19 cellular contexts compared by ENCODE assay signal in genomic region chr5:176899946-176900782, GRCh38. TPM values are rescaled to one million over a fixed set of nuclear protein-coding genes. Genes with fewer than 3 reads are reported as not detected.
A peak's percentile ranks its signal among the peaks of the same experiment; 100 is the strongest.
DNase-seq lines count a peak whose midpoint lies in the region; ATAC-seq, FAIRE-seq and TF ChIP-seq lines count a peak whose summit lies in the region.
"Had no signal": no experiment of that assay in that cellular context is flagged by ENCODE, and none has a peak within 500 bp of the region (broad histone marks: within the 10 kb centered on the region; RNA-seq: fewer than 3 reads in every experiment).

No MANE protein-coding gene starts in this region.

- peaks cover 51% of the 10 kb centered on the region for H3K4me1 Mint-ChIP-seq in stimulated activated naive CD8-positive, alpha-beta T cell treated with anti-CD3 and anti-CD28 coated beads, Interleukin-15, Interleukin-2, amounts not matched to agents 100 ng/mL and 50 ng/mL, for 24 hours (ENCODE audit: low read depth)
- H3K4me1 Mint-ChIP-seq in stimulated activated naive CD8-positive, alpha-beta T cell treated with anti-CD3 and anti-CD28 coated beads, Interleukin-15, amount 100 ng/mL, for 72 hours = peaks cover 64% of the 10 kb centered on the region

- CTCF ChIA-PET in K562 (lab: Yijun Ruan, JAX; ENCODE audit: low intra/inter-chr PET ratio) = no interaction called here

- BruUV-seq in K562 (replicated peaks; lab: Mats Ljungman, UMichigan) = no TSS peak

- no peak for DNase-seq in stimulated activated naive CD8-positive, alpha-beta T cell treated with anti-CD3 and anti-CD28 coated beads, Interleukin-15, amount 100 ng/mL, for 72 hours
- DNase-seq in K562 (ENCODE audit: extremely low read depth in 1 of 4, low spot score in 3 of 4) = no peak
- DNase-seq in myocyte (ENCODE audit: low read depth) = peak; percentile 92
- DNase-seq in effector memory CD4-positive, alpha-beta T cell = no peak
- DNase-seq in GM19238 (ENCODE audit: insufficient read length, low spot score) = no peak
- DNase-seq in NCI-H146 treated with DMSO at 0.1 percent for 48 hours (lab: John Stamatoyannopoulos, UW; ENCODE audit: unreplicated experiment) = no peak
- DNase-seq: BE2C, DMS53, mammary epithelial cell, NCI-H2029, NCI-H69, T-helper 2 cell had no signal

- no peak for TF ChIP-seq EP300 in K562 (IDR thresholded peaks at IDR 0.05; ENCODE audit: low read length)

- TF ChIP-seq POLR2A in K562 (conservative IDR thresholded peaks at IDR 0.05) = no peak

- 63% methylated on average over 4 of the region's 4 CpGs for WGBS in K562 (ENCODE audit: insufficient coverage, low coverage, missing lambda C conversion rate)

- no peaks in the 10 kb centered on the region for H3K4me1 ChIP-seq in K562 (replicated peaks in 1 of 2; ENCODE audit: control insufficient read depth in 2 of 2, insufficient read depth in 2 of 2, low read length in 2 of 2)
- peaks cover 5% of the 10 kb centered on the region for H3K4me1 ChIP-seq in effector memory CD4-positive, alpha-beta T cell (ENCODE audit: control insufficient read depth, insufficient read depth, low read length, poor library complexity, severe bottlenecking)
- H3K4me1 ChIP-seq: BE2C had no signal

- peaks cover 10% of the 10 kb centered on the region for H3K27me3 Mint-ChIP-seq in stimulated activated naive CD8-positive, alpha-beta T cell treated with anti-CD3 and anti-CD28 coated beads, Interleukin-15, Interleukin-2, amounts not matched to agents 100 ng/mL and 50 ng/mL, for 24 hours
- peaks cover 12% of the 10 kb centered on the region for H3K27me3 Mint-ChIP-seq in stimulated activated naive CD8-positive, alpha-beta T cell treated with anti-CD3 and anti-CD28 coated beads, Interleukin-15, amount 100 ng/mL, for 72 hours

- H4K20me1 ChIP-seq in K562 (replicated peaks; ENCODE audit: control insufficient read depth, insufficient read depth, low read length) = no peaks in the 10 kb centered on the region

- no peak for ATAC-seq in stimulated activated naive CD8-positive, alpha-beta T cell treated with anti-CD3 and anti-CD28 coated beads, Interleukin-15, amount 100 ng/mL, for 72 hours
- ATAC-seq in K562 = peak; percentile 7; the same call in 2 of the 3 replicates
- no peak for ATAC-seq in GM21526 (IDR thresholded peaks at IDR 0.05; ENCODE audit: low FRiP score, unreplicated experiment)

- no peak overlapping the region for H3K9ac ChIP-seq in K562 (ENCODE audit: insufficient read depth in 1 of 2, low read depth in 2 of 2, low read length in 2 of 2)

- no peaks in the 10 kb centered on the region for H3K9me1 ChIP-seq in K562 (ENCODE audit: control insufficient read depth, insufficient read depth, low read length)

- H3K27ac Mint-ChIP-seq in stimulated activated naive CD8-positive, alpha-beta T cell treated with anti-CD3 and anti-CD28 coated beads, Interleukin-15, Interleukin-2, amounts not matched to agents 100 ng/mL and 50 ng/mL, for 24 hours = peak overlapping the region; percentile 2
- H3K27ac Mint-ChIP-seq in stimulated activated naive CD8-positive, alpha-beta T cell treated with anti-CD3 and anti-CD28 coated beads, Interleukin-15, amount 100 ng/mL, for 72 hours = peak overlapping the region in 1 of 2 donors; percentile 35

- no peak overlapping the region for H3K27ac ChIP-seq in K562 (ENCODE audit: extremely low read depth, low read depth, low read length)
- no peak overlapping the region for H3K27ac ChIP-seq in effector memory CD4-positive, alpha-beta T cell (ENCODE audit: insufficient read depth, low read length, poor library complexity, severe bottlenecking)

- no peak for TF ChIP-seq CTCF in K562 (IDR thresholded peaks at IDR 0.05 in 2 of 3, conservative IDR thresholded peaks at IDR 0.05 in 1 of 3; ENCODE audit: insufficient read depth in 2 of 3, low read depth in 1 of 3, low read length in 3 of 3)

- no peaks in the 10 kb centered on the region for H3K79me2 ChIP-seq in K562 (ENCODE audit: control insufficient read depth, insufficient read depth, low read length)

- peaks cover 33% of the 10 kb centered on the region for H3K36me3 ChIP-seq in K562 (ENCODE audit: control insufficient read depth, insufficient read depth, low read length)
- peaks cover 12% of the 10 kb centered on the region for H3K36me3 ChIP-seq in effector memory CD4-positive, alpha-beta T cell (ENCODE audit: control insufficient read depth, insufficient read depth, low read length)

- FAIRE-seq in K562 (lab: Jason Lieb, UNC) = no peak

- H3K4me2 ChIP-seq in K562 (ENCODE audit: insufficient read depth, low read length) = no peak overlapping the region
- H3K4me2 ChIP-seq: smooth muscle cell had no signal

- in situ Hi-C loops in K562 (cut with MboI) = no loop called here

- H3K4me3 Mint-ChIP-seq in stimulated activated naive CD8-positive, alpha-beta T cell treated with anti-CD3 and anti-CD28 coated beads, Interleukin-15, Interleukin-2, amounts not matched to agents 100 ng/mL and 50 ng/mL, for 24 hours = no peak overlapping the region
- H3K4me3 Mint-ChIP-seq in stimulated activated naive CD8-positive, alpha-beta T cell treated with anti-CD3 and anti-CD28 coated beads, Interleukin-15, amount 100 ng/mL, for 72 hours = no peak overlapping the region

- H3K9me3 ChIP-seq in K562 (replicated peaks; ENCODE audit: control insufficient read depth, insufficient read depth, low read depth, low read length) = no peaks in the 10 kb centered on the region
- no peaks in the 10 kb centered on the region for H3K9me3 ChIP-seq in effector memory CD4-positive, alpha-beta T cell (ENCODE audit: control insufficient read depth, low read length)
- H3K9me3 ChIP-seq: BE2C had no signal

- H3K9me3 Mint-ChIP-seq in stimulated activated naive CD8-positive, alpha-beta T cell treated with anti-CD3 and anti-CD28 coated beads, Interleukin-15, Interleukin-2, amounts not matched to agents 100 ng/mL and 50 ng/mL, for 24 hours = no peaks in the 10 kb centered on the region
- no peaks in the 10 kb centered on the region for H3K9me3 Mint-ChIP-seq in stimulated activated naive CD8-positive, alpha-beta T cell treated with anti-CD3 and anti-CD28 coated beads, Interleukin-15, amount 100 ng/mL, for 72 hours
- H3K9me3 Mint-ChIP-seq: activated T-helper 2 cell treated with anti-CD3 and anti-CD28 coated beads, Interferon-gamma antibody, Interleukin-2, Interleukin-4, amounts not matched to agents 10 μg/mL and 5 μg/mL and 100 μg/mL, durations not matched to agents 14 hours and 24 hours and 36 hours had no signal

- no peak overlapping the region for H2AFZ ChIP-seq in K562 (ENCODE audit: low read depth, low read length)

- H3K27me3 ChIP-seq in K562 (ENCODE audit: control insufficient read depth in 2 of 2, insufficient read depth in 2 of 2, low read length in 2 of 2) = peaks cover 2 to 7% of the 10 kb centered on the region in 2 experiments; a peak in 2 of 5 replicates
- no peaks in the 10 kb centered on the region for H3K27me3 ChIP-seq in effector memory CD4-positive, alpha-beta T cell (replicated peaks; ENCODE audit: control insufficient read depth, insufficient read depth, low read length, poor library complexity, severe bottlenecking)
- H3K27me3 ChIP-seq: BE2C had no signal

- no peak for TF ChIP-seq RAD21 in K562 (CRISPR knock-in tag; conservative IDR thresholded peaks at IDR 0.05 in 1 of 2, IDR thresholded peaks at IDR 0.05 in 1 of 2)

- intact Hi-C loops in K562 (cut with micrococcal nuclease) = loop anchor here (10.0 kb wide), 1 partner anchor 215 kb away; no protein-coding TSS in a partner anchor

- H3K36me3 Mint-ChIP-seq in stimulated activated naive CD8-positive, alpha-beta T cell treated with anti-CD3 and anti-CD28 coated beads, Interleukin-15, Interleukin-2, amounts not matched to agents 100 ng/mL and 50 ng/mL, for 24 hours (ENCODE audit: low read depth) = peaks cover 36% of the 10 kb centered on the region

- no peak overlapping the region for H3K4me3 ChIP-seq in K562
- no peak overlapping the region for H3K4me3 ChIP-seq in effector memory CD4-positive, alpha-beta T cell (ENCODE audit: insufficient read depth, low read depth, low read length, poor library complexity, severe bottlenecking)
- H3K4me3 ChIP-seq: smooth muscle cell had no signal

- POLR2A ChIA-PET in K562 (lab: Yijun Ruan, JAX) = interaction anchor here (0.5 to 2.6 kb wide), 6 partner anchors 10 to 220 kb away, joined by 3 to 28 read pairs (median 4); no protein-coding TSS in a partner anchor

TF ChIP-seq in K562, 482 proteins besides CTCF, POLR2A, EP300 and RAD21 (continues in another document):
- TF ChIP-seq ZNF354B (CRISPR knock-in tag; IDR thresholded peaks at IDR 0.05) = no peak
- TF ChIP-seq MAFG (tag; conservative IDR thresholded peaks at IDR 0.05) = peak; percentile 42; the same call in 1 of the 2 replicates
- TF ChIP-seq PHF8 (IDR thresholded peaks at IDR 0.05; ENCODE audit: borderline replicate concordance, low read length) = no peak
- TF ChIP-seq ZNF316 (IDR thresholded peaks at IDR 0.05) = 0 out of 2 replicates have a peak, but pooled peaks have one; percentile 21

RNA-seq across cellular contexts. Expression of gene HK3, which starts 1.0 kb away (rescaled TPM):
- total RNA-seq in K562 (2011; cell fraction: chromatin; rRNA removed; ENCODE audit: low replicate concordance) = not detected in 2 replicates
- total RNA-seq in K562 (2011; cell fraction: nucleolus; rRNA removed) = not detected in 2 replicates
- total RNA-seq in K562 (2011; cell fraction: nucleoplasm; rRNA removed) = not detected in 2 replicates
- total RNA-seq in K562 (2014; rRNA removed) (0.08 TPM in 1 of 2 replicates, not detected in the other), K562 (2014; rRNA removed; fragmentation: Illumina TruSeq; extraction: Trizol) (not detected in 2 replicates), K562 (2015; rRNA removed; fragmentation: Illumina TruSeq; extraction: Trizol) (not detected in 2 replicates), K562 (2021) (0.16 TPM in 1 of 2 replicates, not detected in the other), myocyte (not detected in 2 replicates)
- polyA plus RNA-seq in K562 (2011; rRNA removed) (not detected in 2 replicates), K562 (2014; fragmentation: Illumina TruSeq; extraction: Trizol) (not detected in 2 replicates), K562 (2014; fragmentation: Nextera tagmentation; extraction: Ambion mirVana) (not detected), K562 (2014; rRNA removed) (not detected in 2 replicates)
- not detected in 2 replicates for polyA plus RNA-seq in K562 (2011; cell fraction: cytosol; rRNA removed)
- 0.06 and 0.08 TPM in 2 replicates for polyA plus RNA-seq in K562 (2011; cell fraction: nucleus; rRNA removed)
- polyA plus RNA-seq in K562 (2012) = not detected in 2 replicates
- polyA minus RNA-seq in K562 (2011; rRNA and poly(A)+ RNA removed) = not detected in 2 replicates
- polyA minus RNA-seq in K562 (2011; cell fraction: cytosol; rRNA and poly(A)+ RNA removed) = not detected in 2 replicates
- not detected in 2 replicates for polyA minus RNA-seq in K562 (2011; cell fraction: nucleus; rRNA and poly(A)+ RNA removed)
- not detected for polyA plus RNA-seq in myocyte (2012)
- total RNA-seq: dermis microvascular lymphatic vessel endothelial cell, mammary epithelial cell, MCF 10A, RPMI7951, smooth muscle cell had no signal
- polyA plus RNA-seq: smooth muscle cell had no signal
